ENCODE assay signal across 8 cellular contexts in the genomic region with DNA sequence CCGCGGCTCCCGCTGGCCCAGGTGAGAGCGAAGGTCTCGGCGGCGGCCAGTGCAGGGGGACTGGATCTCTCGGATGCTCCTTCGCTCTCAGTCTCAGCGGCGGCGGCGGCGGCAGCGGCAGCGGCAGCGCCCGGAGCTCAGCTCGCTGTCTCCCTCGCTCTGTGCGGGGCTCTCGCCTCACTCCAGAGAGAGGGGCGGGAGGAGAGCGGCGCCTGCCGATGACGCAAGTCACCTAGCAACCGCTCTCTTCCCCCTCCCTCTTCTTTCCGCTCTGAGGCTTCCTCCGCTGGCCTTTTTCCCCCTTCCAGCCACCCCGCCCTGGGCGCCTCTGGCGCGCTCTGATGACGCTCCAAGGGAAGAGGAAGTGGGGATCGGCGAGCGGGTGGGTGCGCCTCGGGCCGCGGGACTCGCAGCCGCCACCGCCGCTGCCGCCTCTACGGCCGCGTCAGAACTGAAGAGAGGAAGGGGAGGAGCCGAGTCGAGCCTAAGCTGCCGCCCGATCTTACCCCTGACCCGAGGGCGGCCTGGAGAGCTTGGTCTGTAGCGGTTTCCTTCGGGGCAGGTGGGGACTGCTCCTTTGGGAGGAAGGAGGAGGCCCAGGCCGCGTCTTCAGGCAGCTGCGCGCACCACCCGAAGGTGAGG. TPM values are rescaled to one million over a fixed set of nuclear protein-coding genes. Genes with fewer than 3 reads are reported as not detected.
DNase-seq lines count a peak whose midpoint lies in the region; ATAC-seq, FAIRE-seq and TF ChIP-seq lines count a peak whose summit lies in the region.

A gene with protein sequence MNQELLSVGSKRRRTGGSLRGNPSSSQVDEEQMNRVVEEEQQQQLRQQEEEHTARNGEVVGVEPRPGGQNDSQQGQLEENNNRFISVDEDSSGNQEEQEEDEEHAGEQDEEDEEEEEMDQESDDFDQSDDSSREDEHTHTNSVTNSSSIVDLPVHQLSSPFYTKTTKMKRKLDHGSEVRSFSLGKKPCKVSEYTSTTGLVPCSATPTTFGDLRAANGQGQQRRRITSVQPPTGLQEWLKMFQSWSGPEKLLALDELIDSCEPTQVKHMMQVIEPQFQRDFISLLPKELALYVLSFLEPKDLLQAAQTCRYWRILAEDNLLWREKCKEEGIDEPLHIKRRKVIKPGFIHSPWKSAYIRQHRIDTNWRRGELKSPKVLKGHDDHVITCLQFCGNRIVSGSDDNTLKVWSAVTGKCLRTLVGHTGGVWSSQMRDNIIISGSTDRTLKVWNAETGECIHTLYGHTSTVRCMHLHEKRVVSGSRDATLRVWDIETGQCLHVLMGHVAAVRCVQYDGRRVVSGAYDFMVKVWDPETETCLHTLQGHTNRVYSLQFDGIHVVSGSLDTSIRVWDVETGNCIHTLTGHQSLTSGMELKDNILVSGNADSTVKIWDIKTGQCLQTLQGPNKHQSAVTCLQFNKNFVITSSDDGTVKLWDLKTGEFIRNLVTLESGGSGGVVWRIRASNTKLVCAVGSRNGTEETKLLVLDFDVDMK (minus strand): TSS at position 190 of the 642 bp plus-strand sequence. CDS start 124,289 bp downstream, outside the sequence.

- H3K4me1 ChIP-seq in body of pancreas = peaks cover 31% of the 10 kb centered on the region
- peaks cover 40 to 53% of the 10 kb centered on the region in 2 donors for H3K4me1 ChIP-seq in gastrocnemius medialis

- H3K36me3 ChIP-seq in body of pancreas (replicated peaks in 1 of 2; ENCODE audit: insufficient read depth in 1 of 2, low read depth in 2 of 2) = no peaks in the 10 kb centered on the region
- H3K36me3 ChIP-seq in gastrocnemius medialis = peaks cover 0 to 10% of the 10 kb centered on the region in 2 donors

- TF ChIP-seq CTCF in 22Rv1 (IDR thresholded peaks at IDR 0.05) (no peak), body of pancreas (IDR thresholded peaks at IDR 0.05) (peak in 1 of 7 experiments; percentile 14), gastrocnemius medialis (IDR thresholded peaks at IDR 0.05 in 4 of 5, conservative IDR thresholded peaks at IDR 0.05 in 1 of 5) (no peak)

- DNase-seq in NCI-H2107 treated with DMSO at 0.1 percent for 48 hours (lab: John Stamatoyannopoulos, UW; ENCODE audit: unreplicated experiment) (peak; percentile 76), body of pancreas (peak; percentile 97 to 99 (median 98)), iPS DF 4.7 (ENCODE audit: extremely low read depth, low spot score) (peak; percentile 95), gastrocnemius medialis (peak; percentile 96 to 98)

- TF ChIP-seq POLR2A in body of pancreas (IDR thresholded peaks at IDR 0.05) (peak; percentile 78 to 94 (median 90)), gastrocnemius medialis (IDR thresholded peaks at IDR 0.05) (peak; percentile 80 to 87)

- FAIRE-seq in TTC549 (lab: Jason Lieb, UNC) = peak; percentile 17

- peak within 1 kb of the TSS; percentile 96 to 100 for H3K4me3 ChIP-seq in body of pancreas
- H3K4me3 ChIP-seq in gastrocnemius medialis = peak within 1 kb of the TSS; percentile 80 to 99 (median 96)

- intact Hi-C loops in body of pancreas (cut with DNase I) (no loop called here), gastrocnemius medialis (cut with DNase I; ENCODE audit: low total_unique reads) (loop anchor here (1.0 to 10.0 kb wide), 4 partner anchors 151 to 775 kb away; partner anchors contain the start of genes ARFIP1, GATB and TIGD4)

- in situ Hi-C loops in gastrocnemius medialis (cut with MboI; ENCODE audit: low sequenced_read_pairs in 4 of 4) = no loop called here

- H3K9me3 ChIP-seq in body of pancreas = peaks cover 0 to 11% (median 0%) of the 10 kb centered on the region in 3 donors
- no peaks in the 10 kb centered on the region for H3K9me3 ChIP-seq in gastrocnemius medialis

- ATAC-seq in GM18520 (IDR thresholded peaks at IDR 0.05; ENCODE audit: unreplicated experiment) = peak; percentile 76
- ATAC-seq in HG03064 (IDR thresholded peaks at IDR 0.05; ENCODE audit: low read depth, unreplicated experiment) = peak; percentile 75
- peak; percentile 98 for ATAC-seq in body of pancreas
- peak; percentile 95 to 96 for ATAC-seq in gastrocnemius medialis

- H3K27ac ChIP-seq in 22Rv1 = peak within 1 kb of the TSS; percentile 86
- peak within 1 kb of the TSS; percentile 81 to 93 (median 89) for H3K27ac ChIP-seq in body of pancreas
- H3K27ac ChIP-seq in gastrocnemius medialis = peak within 1 kb of the TSS; percentile 84 to 95 (median 92)

- 0 to 1% methylated on average over 29 to 47 of the region's 63 CpGs for WGBS in body of pancreas, 2 donors

- H3K27me3 ChIP-seq in body of pancreas (no peaks in the 10 kb centered on the region), gastrocnemius medialis (no peaks in the 10 kb centered on the region)

RNA-seq across cellular contexts. Expression of the gene that starts here (rescaled TPM):
- total RNA-seq in body of pancreas (10 to 100 TPM; 34.5 to 40.5 TPM), gastrocnemius medialis (10 to 100 TPM; 23.5 to 40.8 (median 28.8) TPM)

Comparison
In these comparisons a context has a peak if more than half of its experiments do, and no peak if none do; other contexts are left out.
1. Peak in every context shown above with its lines: DNase-seq, ATAC-seq, H3K4me3 ChIP-seq and H3K27ac ChIP-seq.